17 cellular contexts compared by ENCODE assay signal in genomic region chr7:6202117-6202516, GRCh38.
DNase-seq lines count a peak whose midpoint lies in the region; ATAC-seq and TF ChIP-seq lines count a peak whose summit lies in the region.
"Had no signal": no experiment of that assay in that cellular context is flagged by ENCODE, and none has a peak within 500 bp of the region (broad histone marks: within the 10 kb centered on the region; RNA-seq: fewer than 3 reads in every experiment).

No MANE protein-coding gene starts in this region.

- peaks cover 0 to 8% (median 0%) of the 10 kb centered on the region in 11 experiments; a peak in 4 of 22 replicates for H3K36me3 ChIP-seq in BLaER1 treated with 17β-estradiol and CSF1 and Interleukin-3, amounts not matched to agents 10 nM and 100 nM
- H3K36me3 ChIP-seq in HEK293 (ENCODE audit: control insufficient read depth in 2 of 2, insufficient read depth in 1 of 2, low read length in 2 of 2) (no peaks in the 10 kb centered on the region), gastrocnemius medialis (no peaks in the 10 kb centered on the region), transverse colon (no peaks in the 10 kb centered on the region)

- H3K9me3 Mint-ChIP-seq in glutamatergic neuron (ENCODE audit: unreplicated experiment) = peaks cover 2% of the 10 kb centered on the region
- H3K9me3 Mint-ChIP-seq: CD4-positive, alpha-beta memory T cell had no signal

- ATAC-seq in gastrocnemius medialis = peak in 1 of 2 donors; percentile 49
- no peak for ATAC-seq in HG03571 (IDR thresholded peaks at IDR 0.05; ENCODE audit: unreplicated experiment)

- H3K9ac ChIP-seq in BLaER1 treated with 17β-estradiol and CSF1 and Interleukin-3, amounts not matched to agents 10 nM and 100 nM = peak overlapping the region in 6 of 11 experiments; percentile 1 to 42 (median 19); a peak in 4 of 22 replicates

- H3K27ac Mint-ChIP-seq in glutamatergic neuron (ENCODE audit: unreplicated experiment) = peak overlapping the region; percentile 24
- H3K27ac Mint-ChIP-seq: B cell; CD4-positive, alpha-beta memory T cell had no signal

- no peaks in the 10 kb centered on the region for H3K27me3 ChIP-seq in BLaER1 treated with 17β-estradiol and CSF1 and Interleukin-3, amounts not matched to agents 10 nM and 100 nM
- H3K27me3 ChIP-seq in gastrocnemius medialis (no peaks in the 10 kb centered on the region), transverse colon (no peaks in the 10 kb centered on the region)
- H3K27me3 ChIP-seq: SJSA1 had no signal

- TF ChIP-seq EP300 in transverse colon (IDR thresholded peaks at IDR 0.05; ENCODE audit: low read depth) = no peak

- no peaks in the 10 kb centered on the region for H3K9me3 ChIP-seq in BLaER1 treated with 17β-estradiol and CSF1 and Interleukin-3, amounts not matched to agents 10 nM and 100 nM (replicated peaks in 1 of 11)
- H3K9me3 ChIP-seq in HEK293 (ENCODE audit: control insufficient read depth, insufficient read depth, low read depth, low read length) (no peaks in the 10 kb centered on the region), gastrocnemius medialis (no peaks in the 10 kb centered on the region), transverse colon (no peaks in the 10 kb centered on the region)
- H3K9me3 ChIP-seq: SJSA1 had no signal

- H3K4me2 ChIP-seq in BLaER1 treated with 17β-estradiol and CSF1 and Interleukin-3, amounts not matched to agents 10 nM and 100 nM = peak overlapping the region; percentile 45 to 82 (median 67)

- H3K4me1 ChIP-seq in BLaER1 treated with 17β-estradiol and CSF1 and Interleukin-3, amounts not matched to agents 10 nM and 100 nM = peaks cover 12 to 26% (median 23%) of the 10 kb centered on the region in 10 experiments
- H3K4me1 ChIP-seq in HEK293 (ENCODE audit: control insufficient read depth, insufficient read depth, low read length) (no peaks in the 10 kb centered on the region; the same call in 1 of the 2 replicates), gastrocnemius medialis (peaks cover 45 to 61% of the 10 kb centered on the region in 2 donors), transverse colon (peaks cover 0 to 9% (median 3%) of the 10 kb centered on the region in 4 donors)

- peaks cover 0 to 62% (median 8%) of the 10 kb centered on the region in 11 experiments; a peak in 9 of 22 replicates for H4K20me1 ChIP-seq in BLaER1 treated with 17β-estradiol and CSF1 and Interleukin-3, amounts not matched to agents 10 nM and 100 nM

- no peak overlapping the region for H3K4me3 Mint-ChIP-seq in glutamatergic neuron (ENCODE audit: unreplicated experiment)
- H3K4me3 Mint-ChIP-seq: B cell; CD4-positive, alpha-beta memory T cell had no signal

- TF ChIP-seq CTCF in HEK293 (tag by site-specific recombination; IDR thresholded peaks at IDR 0.05) = no peak
- TF ChIP-seq CTCF in glutamatergic neuron (IDR thresholded peaks at IDR 0.05; ENCODE audit: partially characterized antibody, unreplicated experiment) = no peak
- TF ChIP-seq CTCF in gastrocnemius medialis (IDR thresholded peaks at IDR 0.05 in 4 of 5, conservative IDR thresholded peaks at IDR 0.05 in 1 of 5) = no peak
- TF ChIP-seq CTCF in transverse colon (IDR thresholded peaks at IDR 0.05) = no peak

- peak overlapping the region in 3 of 10 experiments; percentile 0 to 23 (median 10); a peak in 3 of 20 replicates for H3K4me3 ChIP-seq in BLaER1 treated with 17β-estradiol and CSF1 and Interleukin-3, amounts not matched to agents 10 nM and 100 nM
- H3K4me3 ChIP-seq in HEK293 (ENCODE audit: low read depth, low read length) = no peak overlapping the region
- H3K4me3 ChIP-seq in gastrocnemius medialis = no peak overlapping the region
- H3K4me3 ChIP-seq in transverse colon = no peak overlapping the region
- H3K4me3 ChIP-seq: SJSA1 had no signal

- POLR2A ChIA-PET in HEK293 (lab: Yijun Ruan, JAX) = no interaction called here

- CTCF ChIA-PET in HEK293 (lab: Yijun Ruan, JAX) = no interaction called here

- in situ Hi-C loops in gastrocnemius medialis (cut with MboI; ENCODE audit: low sequenced_read_pairs in 4 of 4) = no loop called here
- in situ Hi-C loops in transverse colon (cut with MboI; ENCODE audit: low pct_ligation_motif_present in 1 of 4, low pct_unique_long_range_greater_than_20kb in 1 of 4, low sequenced_read_pairs in 3 of 4) = no loop called here

- H3K27ac ChIP-seq in BLaER1 treated with 17β-estradiol and CSF1 and Interleukin-3, amounts not matched to agents 10 nM and 100 nM = peak overlapping the region in 9 of 11 experiments; percentile 36 to 61 (median 48); a peak in 16 of 22 replicates
- H3K27ac ChIP-seq in HEK293 (ENCODE audit: extremely low read depth, low read depth, low read length) (no peak overlapping the region), gastrocnemius medialis (peak overlapping the region; percentile 19 to 65 (median 54)), caudate nucleus (ENCODE audit: low read depth, low read length) (no peak overlapping the region), transverse colon (no peak overlapping the region)
- H3K27ac ChIP-seq: SJSA1 had no signal

- intact Hi-C loops in gastrocnemius medialis (cut with DNase I; ENCODE audit: low total_unique reads) = no loop called here
- intact Hi-C loops in transverse colon (cut with DNase I; ENCODE audit: low total_unique reads) = loop anchor here (10.0 kb wide), 1 partner anchor 343 kb away; no protein-coding TSS in a partner anchor

- no peaks in the 10 kb centered on the region for H3K4me1 Mint-ChIP-seq in glutamatergic neuron (ENCODE audit: low read depth, unreplicated experiment)
- H3K4me1 Mint-ChIP-seq: B cell had no signal

- 93 to 97% methylated on average over 6 to 10 of the region's 10 CpGs for WGBS in transverse colon (ENCODE audit: low coverage in 1 of 2), 2 donors

- no peaks in the 10 kb centered on the region for H3K36me3 Mint-ChIP-seq in glutamatergic neuron (ENCODE audit: unreplicated experiment)
- H3K36me3 Mint-ChIP-seq: CD4-positive, alpha-beta memory T cell had no signal

- no peaks in the 10 kb centered on the region for H3K27me3 Mint-ChIP-seq in glutamatergic neuron (ENCODE audit: unreplicated experiment)
- H3K27me3 Mint-ChIP-seq: CD4-positive, alpha-beta memory T cell had no signal

- DNase-seq in glutamatergic neuron (no peak), gastrocnemius medialis (peak in 1 of 2 donors; percentile 48), caudate nucleus (lab: John Stamatoyannopoulos, UW) (no peak), transverse colon (no peak)
- DNase-seq: CD4-positive, alpha-beta memory T cell; HCEC 1CT; NCI-H187 treated with DMSO at 0.1 percent for 48 hours; NCI-H2171; NCI-H446 treated with DMSO at 0.1 percent for 48 hours; NK-92 treated with Interleukin-12 subunit alpha and Interleukin-12 subunit beta, amount 100 ng/mL, for 24 hours; OCI-M1; RPMI8226 had no signal

- TF ChIP-seq POLR2A in gastrocnemius medialis (IDR thresholded peaks at IDR 0.05) = no peak
- no peak for TF ChIP-seq POLR2A in transverse colon (IDR thresholded peaks at IDR 0.05)

TF ChIP-seq in HEK293, 187 proteins besides CTCF, POLR2A, EP300 and RAD21:
- TF ChIP-seq ZBTB8A (tag by site-specific recombination; IDR thresholded peaks at IDR 0.05) (no peak), GLIS2 (tag by site-specific recombination; IDR thresholded peaks at IDR 0.05) (no peak), ZNF747 (tag by site-specific recombination; IDR thresholded peaks at IDR 0.05) (no peak), ZNF202 (tag by site-specific recombination; IDR thresholded peaks at IDR 0.05; ENCODE audit: borderline replicate concordance) (no peak), ZNF791 (tag by site-specific recombination; IDR thresholded peaks at IDR 0.05) (no peak), ZBTB17 (tag by site-specific recombination; IDR thresholded peaks at IDR 0.05) (no peak), MYNN (tag by site-specific recombination; IDR thresholded peaks at IDR 0.05; ENCODE audit: borderline replicate concordance) (no peak), ZNF677 (tag by site-specific recombination; IDR thresholded peaks at IDR 0.05) (peak; percentile 98), ZNF404 (tag by site-specific recombination; IDR thresholded peaks at IDR 0.05) (no peak)

Comparison
In these comparisons a context has a peak if more than half of its experiments do, and no peak if none do; other contexts are left out.
1. H3K27ac ChIP-seq: peak in BLaER1 treated with 17β-estradiol and CSF1 and Interleukin-3, amounts not matched to agents 10 nM and 100 nM (9 of 11) and gastrocnemius medialis (4 of 4); none in HEK293 (single experiment), caudate nucleus (single experiment) and transverse colon (0 of 4).